ENCODE assay signal across 8 cellular contexts in the genomic region with DNA sequence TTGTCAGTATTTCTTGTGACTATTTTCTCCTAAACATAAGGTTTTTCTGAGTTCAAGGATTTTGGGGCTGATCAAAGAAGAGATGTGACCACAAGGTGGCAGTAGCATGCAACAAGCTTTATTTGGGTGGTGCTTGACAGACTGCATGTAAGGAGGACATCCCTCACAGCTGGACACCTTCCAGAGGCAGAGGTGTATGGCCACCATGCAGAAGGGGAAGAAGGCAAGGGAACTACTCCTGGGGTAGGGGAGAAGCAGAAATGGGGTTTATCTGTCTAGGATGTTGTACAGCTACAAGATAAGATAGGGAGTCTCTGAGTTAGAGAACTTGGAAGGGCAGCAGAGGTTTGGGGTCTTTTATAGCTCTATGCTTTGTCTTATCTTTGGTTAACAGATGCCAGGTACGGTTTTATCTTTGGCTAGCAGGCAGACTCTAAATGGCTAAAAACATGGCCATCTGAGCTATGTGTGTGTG. TPM values are rescaled to one million over a fixed set of nuclear protein-coding genes. Genes with fewer than 3 reads are reported as not detected.
DNase-seq lines count a peak whose midpoint lies in the region; ATAC-seq and TF ChIP-seq lines count a peak whose summit lies in the region.

No MANE protein-coding gene starts in this region.

- DNase-seq in AG20443 (ENCODE audit: low spot score) (peak; percentile 76), NCI-H460 (ENCODE audit: extremely low read depth, low read depth) (peak; percentile 68), coronary artery (ENCODE audit: low spot score) (no peak)
- peak; percentile 70 to 78 for DNase-seq in activated CD4-positive, alpha-beta T cell treated with anti-CD3 and anti-CD28 coated beads for 4 hours
- peak; percentile 54 for DNase-seq in stimulated activated CD8-positive, alpha-beta memory T cell treated with anti-CD3 and anti-CD28 coated beads, Interleukin-15, amount 100 ng/mL, for 1 hour (ENCODE audit: low read depth)

- TF ChIP-seq RAD21 in liver (IDR thresholded peaks at IDR 0.05): peak; percentile 93 to 99

- H3K36me3 ChIP-seq in liver (ENCODE audit: control insufficient read depth in 4 of 4, insufficient read depth in 3 of 4, low read depth in 1 of 4, low read length in 3 of 4): peaks cover 0 to 10% (median 7%) of the 10 kb centered on the region in 4 donors

- peaks cover 0 to 7% (median 3%) of the 10 kb centered on the region in 4 donors for H3K4me1 ChIP-seq in liver (ENCODE audit: control insufficient read depth in 4 of 4, insufficient read depth in 4 of 4, low read length in 3 of 4)

- no peaks in the 10 kb centered on the region for H3K9me3 ChIP-seq in liver (ENCODE audit: control insufficient read depth in 4 of 4, low read length in 3 of 4)

- no peak overlapping the region for H3K9ac ChIP-seq in liver (ENCODE audit: low read depth in 1 of 2, low read length in 2 of 2)

- H3K27me3 ChIP-seq in liver (ENCODE audit: control insufficient read depth in 4 of 4, insufficient read depth in 4 of 4, low read length in 3 of 4): no peaks in the 10 kb centered on the region

- peak; percentile 36 for ATAC-seq in GM18868 (IDR thresholded peaks at IDR 0.05; ENCODE audit: unreplicated experiment)
- ATAC-seq in HG03378 (IDR thresholded peaks at IDR 0.05; ENCODE audit: unreplicated experiment): peak; percentile 50

- H3K27ac ChIP-seq in coronary artery (no peak overlapping the region), liver (ENCODE audit: low read depth in 1 of 2, low read length in 2 of 2) (no peak overlapping the region)

- 26% methylated on average over 1 of the region's 1 CpG for WGBS in liver

- no peak overlapping the region for H3K4me3 ChIP-seq in coronary artery
- no peak overlapping the region for H3K4me3 ChIP-seq in liver (ENCODE audit: low read depth in 1 of 3, low read length in 3 of 3)

- peak; percentile 49 for TF ChIP-seq CTCF in coronary artery (IDR thresholded peaks at IDR 0.05)
- peak; percentile 78 for TF ChIP-seq CTCF in liver (IDR thresholded peaks at IDR 0.05; ENCODE audit: low read depth, low read length, missing input control)

TF ChIP-seq in liver, 16 proteins besides CTCF, POLR2A, EP300 and RAD21:
- TF ChIP-seq YY1 (IDR thresholded peaks at IDR 0.05): peak; percentile 24
- TF ChIP-seq FOXA1 (IDR thresholded peaks at IDR 0.05): no peak
- TF ChIP-seq RXRA (IDR thresholded peaks at IDR 0.05): peak in 1 of 2 donors; percentile 63
- TF ChIP-seq HNF4A (conservative IDR thresholded peaks at IDR 0.05): peak in 1 of 2 donors; percentile 7

RNA-seq across cellular contexts. Expression of a gene that starts 5.1 kb away (rescaled TPM):
- total RNA-seq in NCI-H460 (2014; rRNA removed; shearing (Covaris generic)): 51.9 and 54.7 TPM in 2 replicates
- polyA plus RNA-seq in NCI-H460 (2014; cell fraction: nucleus; rRNA removed): 43.2 and 62.6 TPM in 2 replicates
- 10 to 100 TPM; 33.0 to 46.7 TPM for total RNA-seq in liver
- 10 to 100 TPM; 14.1 to 25.9 TPM for polyA plus RNA-seq in liver

RNA-seq across cellular contexts. Expression of a gene that starts 24.6 kb away (rescaled TPM):
- total RNA-seq in NCI-H460 (2014; rRNA removed; shearing (Covaris generic)): 1.6 and 2.0 TPM in 2 replicates
- 0.17 and 2.1 TPM in 2 replicates for polyA plus RNA-seq in NCI-H460 (2014; cell fraction: nucleus; rRNA removed)
- 1 to 10 TPM; 1.4 to 8.1 TPM for total RNA-seq in liver
- 1 to 10 TPM; 1.9 to 4.0 TPM for polyA plus RNA-seq in liver
